In genomic region chr11:10735532-10736465, GRCh38 we compare ENCODE assay signal across 1 cellular context.
TF ChIP-seq lines count a peak whose summit lies in the region.

No MANE protein-coding gene starts in this region.

TF ChIP-seq in K562, 482 proteins besides CTCF, POLR2A, EP300 and RAD21 (continued from another document):
- TF ChIP-seq MYC (IDR thresholded peaks at IDR 0.05; ENCODE audit: low read depth, low read length): peak; percentile 84
- TF ChIP-seq MYC (CRISPR knock-in tag; IDR thresholded peaks at IDR 0.05; ENCODE audit: borderline replicate concordance, low read depth): no peak
- peak; percentile 86 for TF ChIP-seq ZNF263 (CRISPR knock-in tag; IDR thresholded peaks at IDR 0.05; ENCODE audit: borderline replicate concordance)
- no peak for TF ChIP-seq SIX5 (IDR thresholded peaks at IDR 0.05; ENCODE audit: borderline replicate concordance in 1 of 2, insufficient read depth in 1 of 2, low read depth in 1 of 2, low read length in 2 of 2)
- no peak for TF ChIP-seq MITF (IDR thresholded peaks at IDR 0.05)
- TF ChIP-seq ZNF282 (CRISPR knock-in tag; IDR thresholded peaks at IDR 0.05): no peak
- no peak for TF ChIP-seq FIP1L1 (IDR thresholded peaks at IDR 0.05; ENCODE audit: low read depth, low read length, poor library complexity, severe bottlenecking)
- TF ChIP-seq ZNF24 (IDR thresholded peaks at IDR 0.05): peak; percentile 78; the same call in 1 of the 2 replicates
- peak; percentile 86 for TF ChIP-seq FOSL1 (tag; conservative IDR thresholded peaks at IDR 0.05)
- TF ChIP-seq HMGXB4 (CRISPR knock-in tag; IDR thresholded peaks at IDR 0.05): no peak
- 0 out of 2 replicates have a peak, but pooled peaks have one; percentile 10 for TF ChIP-seq MXI1 (IDR thresholded peaks at IDR 0.05; ENCODE audit: low read depth, low read length)
- peak; percentile 53 for TF ChIP-seq RBFOX2 (IDR thresholded peaks at IDR 0.05; ENCODE audit: low read depth, low read length)
- no peak for TF ChIP-seq DPF2 (IDR thresholded peaks at IDR 0.05)
- peak; percentile 86 for TF ChIP-seq ZBTB33 (CRISPR knock-in tag; IDR thresholded peaks at IDR 0.05)
- TF ChIP-seq ATF3 (IDR thresholded peaks at IDR 0.05): peak; percentile 73
- no peak for TF ChIP-seq ATF3 (CRISPR knock-in tag; conservative IDR thresholded peaks at IDR 0.05)
- TF ChIP-seq ZNF740 (CRISPR knock-in tag; IDR thresholded peaks at IDR 0.05): peak; percentile 33; the same call in 1 of the 2 replicates
- TF ChIP-seq ZNF740 (tag; IDR thresholded peaks at IDR 0.05): no peak
- peak; percentile 81 for TF ChIP-seq ATF7 (IDR thresholded peaks at IDR 0.05)
- TF ChIP-seq CXXC5 (CRISPR knock-in tag; IDR thresholded peaks at IDR 0.05): peak; percentile 62
- TF ChIP-seq VEZF1 (CRISPR knock-in tag; IDR thresholded peaks at IDR 0.05): peak; percentile 67
- TF ChIP-seq POLR2AphosphoS2 (IDR thresholded peaks at IDR 0.05; ENCODE audit: low read length): no peak
- TF ChIP-seq ZBTB49 (CRISPR knock-in tag; IDR thresholded peaks at IDR 0.05; ENCODE audit: borderline replicate concordance): no peak
- TF ChIP-seq GTF2F1 (IDR thresholded peaks at IDR 0.05; ENCODE audit: low read depth, low read length): 0 out of 2 replicates have a peak, but pooled peaks have one; percentile 36
- no peak for TF ChIP-seq ZEB2 (IDR thresholded peaks at IDR 0.05)
- TF ChIP-seq FOXK1 (CRISPR knock-in tag; IDR thresholded peaks at IDR 0.05; ENCODE audit: borderline replicate concordance): 0 out of 2 replicates have a peak, but pooled peaks have one; percentile 71
- no peak for TF ChIP-seq ZNF695 (CRISPR knock-in tag; IDR thresholded peaks at IDR 0.05)
- peak; percentile 68 to 82 for TF ChIP-seq MNT (conservative IDR thresholded peaks at IDR 0.05)
- no peak for TF ChIP-seq HSF4 (CRISPR knock-in tag; IDR thresholded peaks at IDR 0.05; ENCODE audit: borderline replicate concordance)
- 0 out of 2 replicates have a peak, but pooled peaks have one; percentile 50 for TF ChIP-seq LCOR (CRISPR knock-in tag; IDR thresholded peaks at IDR 0.05)
- 0 out of 2 replicates have a peak, but pooled peaks have one; percentile 30 for TF ChIP-seq ZBTB17 (CRISPR knock-in tag; IDR thresholded peaks at IDR 0.05)
- no peak for TF ChIP-seq SLC30A9 (CRISPR knock-in tag; IDR thresholded peaks at IDR 0.05)
- TF ChIP-seq HMBOX1 (IDR thresholded peaks at IDR 0.05): peak; percentile 58; the same call in 1 of the 2 replicates
- no peak for TF ChIP-seq SPI1 (IDR thresholded peaks at IDR 0.05; ENCODE audit: borderline replicate concordance, low read depth, low read length)
- TF ChIP-seq RBM34 (IDR thresholded peaks at IDR 0.05; ENCODE audit: borderline replicate concordance, insufficient read depth, low read length): no peak
- TF ChIP-seq HNRNPUL1 (IDR thresholded peaks at IDR 0.05; ENCODE audit: low read length): no peak
- TF ChIP-seq ZFP1 (CRISPR knock-in tag; IDR thresholded peaks at IDR 0.05): no peak
- no peak for TF ChIP-seq SMARCB1 (IDR thresholded peaks at IDR 0.05; ENCODE audit: insufficient read length, low read depth)
- TF ChIP-seq GABPB1 (CRISPR knock-in tag; IDR thresholded peaks at IDR 0.05): peak; percentile 67
- TF ChIP-seq CHD1 (IDR thresholded peaks at IDR 0.05; ENCODE audit: low read length): no peak
- no peak for TF ChIP-seq ELK3 (CRISPR knock-in tag; IDR thresholded peaks at IDR 0.05)
- peak; percentile 18 for TF ChIP-seq POU5F1 (IDR thresholded peaks at IDR 0.05; ENCODE audit: borderline replicate concordance, low read depth, low read length, partially characterized antibody)
- no peak for TF ChIP-seq HMG20B (CRISPR knock-in tag; IDR thresholded peaks at IDR 0.05)
- peak; percentile 71 for TF ChIP-seq HMGN3 (IDR thresholded peaks at IDR 0.05; ENCODE audit: borderline replicate concordance, extremely low read depth, insufficient read length, low read depth, low read length)
- TF ChIP-seq ZNF146 (CRISPR knock-in tag; IDR thresholded peaks at IDR 0.05; ENCODE audit: unreplicated experiment): no peak
- TF ChIP-seq JUN (IDR thresholded peaks at IDR 0.05; ENCODE audit: borderline replicate concordance, low read depth, low read length): 0 out of 2 replicates have a peak, but pooled peaks have one; percentile 6
- TF ChIP-seq JUN (CRISPR knock-in tag; IDR thresholded peaks at IDR 0.05; ENCODE audit: borderline replicate concordance): no peak
- no peak for TF ChIP-seq ZNF239 (CRISPR knock-in tag; IDR thresholded peaks at IDR 0.05)
- peak; percentile 62 for TF ChIP-seq SMAD4 (CRISPR knock-in tag; conservative IDR thresholded peaks at IDR 0.05)
TF ChIP-seq in K562: peak in this region for 106.
